14 cellular contexts compared by ENCODE assay signal in genomic region chr7:12423355-12423994, GRCh38. TPM values are rescaled to one million over a fixed set of nuclear protein-coding genes. Genes with fewer than 3 reads are reported as not detected.
DNase-seq lines count a peak whose midpoint lies in the region; ATAC-seq and TF ChIP-seq lines count a peak whose summit lies in the region.
"Had no signal": no experiment of that assay in that cellular context is flagged by ENCODE, and none has a peak within 500 bp of the region (broad histone marks: within the 10 kb centered on the region; RNA-seq: fewer than 3 reads in every experiment).

No MANE protein-coding gene starts in this region.

- peak overlapping the region; percentile 76 for H2BK5ac ChIP-seq in H9 (ENCODE audit: insufficient read length, low read length)

- peaks cover 9% of the 10 kb centered on the region; the same call in 1 of the 2 replicates for H3K4me1 ChIP-seq in H9 (ENCODE audit: insufficient read depth, low read length)
- H3K4me1 ChIP-seq in SK-N-SH (ENCODE audit: control insufficient read depth in 1 of 2, insufficient read depth in 2 of 2, low read depth in 1 of 2, low read length in 1 of 2), result peaks cover 0 to 3% of the 10 kb centered on the region in 2 experiments; a peak in 1 of 4 replicates
- H3K4me1 ChIP-seq in fibroblast of lung (ENCODE audit: control insufficient read depth, extremely low read depth, insufficient read depth, low read length), result peaks cover 2% of the 10 kb centered on the region
- peaks cover 25% of the 10 kb centered on the region for H3K4me1 ChIP-seq in skeletal muscle satellite cell (ENCODE audit: control insufficient read depth, insufficient read depth, low read length)
- H3K4me1 ChIP-seq: Caco-2 had no signal

- H3K27ac ChIP-seq in H9 (ENCODE audit: insufficient read length, low read depth, low read length), result peak overlapping the region; percentile 92
- H3K27ac ChIP-seq in SK-N-SH (ENCODE audit: low read depth in 2 of 2, low read length in 1 of 2), result no peak overlapping the region
- no peak overlapping the region for H3K27ac ChIP-seq in fibroblast of lung (ENCODE audit: insufficient read depth, low read length)
- H3K27ac ChIP-seq: neutrophil had no signal

- H3K4me3 ChIP-seq in SK-N-SH (ENCODE audit: low read depth in 2 of 2, low read length in 1 of 2) (no peak overlapping the region), fibroblast of lung (replicated peaks in 1 of 4; ENCODE audit: control extremely low read depth in 1 of 4, insufficient read depth in 1 of 4, low read depth in 3 of 4, low read length in 4 of 4) (no peak overlapping the region), skeletal muscle satellite cell (ENCODE audit: low read length) (peak overlapping the region; percentile 41)

- H3K14ac ChIP-seq in H9 (ENCODE audit: insufficient read depth, low read length), result peak overlapping the region; percentile 64; the same call in 1 of the 2 replicates

- H4K91ac ChIP-seq in H9 (ENCODE audit: insufficient read length, low read depth, low read length), result no peak overlapping the region

- TF ChIP-seq RAD21 in SK-N-SH (IDR thresholded peaks at IDR 0.05; ENCODE audit: low read length), result no peak

- no peaks in the 10 kb centered on the region for H3K9me2 ChIP-seq in SK-N-SH

- no peak overlapping the region for H2BK15ac ChIP-seq in H9 (ENCODE audit: low read depth, low read length)

- H3K23me2 ChIP-seq in H9 (ENCODE audit: insufficient read length, low read depth, low read length, poor library complexity, severe bottlenecking), result no peaks in the 10 kb centered on the region

- no peak overlapping the region for H2BK120ac ChIP-seq in H9 (ENCODE audit: low read depth, low read length, poor library complexity, severe bottlenecking)

- TF ChIP-seq CTCF in H9 (conservative IDR thresholded peaks at IDR 0.05) (no peak), SK-N-SH (IDR thresholded peaks at IDR 0.05) (no peak), fibroblast of lung (conservative IDR thresholded peaks at IDR 0.05 in 1 of 2, IDR thresholded peaks at IDR 0.05 in 1 of 2; ENCODE audit: low read depth in 1 of 2, low read length in 2 of 2) (no peak)

- H4K20me1 ChIP-seq in H9 (ENCODE audit: control insufficient read depth, insufficient read depth, insufficient read length) (no peaks in the 10 kb centered on the region), SK-N-SH (ENCODE audit: insufficient read depth) (no peaks in the 10 kb centered on the region), fibroblast of lung (ENCODE audit: control insufficient read depth, extremely low read depth, insufficient read depth, low read length) (no peaks in the 10 kb centered on the region)

- H3K18ac ChIP-seq in H9 (ENCODE audit: insufficient read length, low read depth, low read length), result peak overlapping the region; percentile 73

- H2AK5ac ChIP-seq in H9 (ENCODE audit: insufficient read length, low read length), result peak overlapping the region; percentile 86

- H3K27me3 ChIP-seq in H9 (ENCODE audit: insufficient read depth, low read length), result no peaks in the 10 kb centered on the region
- H3K27me3 ChIP-seq in SK-N-SH (ENCODE audit: insufficient read depth), result no peaks in the 10 kb centered on the region
- no peaks in the 10 kb centered on the region for H3K27me3 ChIP-seq in fibroblast of lung (ENCODE audit: control insufficient read depth, insufficient read depth, low read length)
- H3K27me3 ChIP-seq in skeletal muscle satellite cell (ENCODE audit: control insufficient read depth, insufficient read depth, low read length), result no peaks in the 10 kb centered on the region
- H3K27me3 ChIP-seq: neutrophil had no signal

- CTCF ChIA-PET in SK-N-SH (lab: Yijun Ruan, JAX), result interaction anchor here (1.0 to 6.7 kb wide), 6 partner anchors 10 to 263 kb away, joined by 3 to 33 read pairs (median 3); no protein-coding TSS in a partner anchor

- DNase-seq in H9, result no peak
- no peak for DNase-seq in SK-N-SH
- peak; percentile 76 to 77 for DNase-seq in fibroblast of lung (ENCODE audit: low read depth in 2 of 2)
- DNase-seq in NCI-H2227 treated with DMSO at 0.1 percent for 48 hours (lab: John Stamatoyannopoulos, UW), result no peak
- DNase-seq in HK-2 (ENCODE audit: unreplicated experiment), result no peak
- DNase-seq: activated naive CD8-positive, alpha-beta T cell treated with anti-CD3 and anti-CD28 coated beads, Interleukin-2, amount 10 ng/mL, durations not matched to agents 7 days and 5 days; Caco-2; NCI-H2107 had no signal

- H3K9me3 Mint-ChIP-seq in H9, result peaks cover 29 to 31% of the 10 kb centered on the region in 2 experiments
- H3K9me3 Mint-ChIP-seq: activated naive CD8-positive, alpha-beta T cell treated with anti-CD3 and anti-CD28 coated beads, Interleukin-2, amount 10 ng/mL, durations not matched to agents 7 days and 5 days; dendritic cell treated with granulocyte-macrophage colony-stimulating factor and Interleukin-4, amounts not matched to agents 40 ng/mL and 50 ng/mL, for 4 days had no signal

- H3K36me3 ChIP-seq in SK-N-SH (replicated peaks in 1 of 2; ENCODE audit: control insufficient read depth in 1 of 2, insufficient read depth in 2 of 2, low read length in 1 of 2) (no peaks in the 10 kb centered on the region), fibroblast of lung (ENCODE audit: control insufficient read depth, insufficient read depth, low read length) (no peaks in the 10 kb centered on the region), skeletal muscle satellite cell (ENCODE audit: insufficient read depth, low read length) (no peaks in the 10 kb centered on the region)
- H3K36me3 ChIP-seq: neutrophil had no signal

- no peak overlapping the region; the same call in 1 of the 2 replicates for H3K4ac ChIP-seq in H9 (ENCODE audit: low read depth, low read length)

- no peak overlapping the region for H3K23ac ChIP-seq in H9 (ENCODE audit: insufficient read length, low read depth, low read length)

- H3K9me3 ChIP-seq in H9 (ENCODE audit: control insufficient read depth, low read depth, low read length), result no peaks in the 10 kb centered on the region
- H3K9me3 ChIP-seq in SK-N-SH, result no peaks in the 10 kb centered on the region
- H3K9me3 ChIP-seq in fibroblast of lung (ENCODE audit: control insufficient read depth, insufficient read depth, low read depth, low read length), result no peaks in the 10 kb centered on the region
- no peaks in the 10 kb centered on the region for H3K9me3 ChIP-seq in skeletal muscle satellite cell (replicated peaks; ENCODE audit: low read length)
- H3K9me3 ChIP-seq: Caco-2, neutrophil had no signal

- H4K5ac ChIP-seq in H9 (ENCODE audit: insufficient read length, low read depth, low read length), result no peak overlapping the region

- peak overlapping the region; percentile 96 to 98 (median 97) for H3K27ac Mint-ChIP-seq in H9
- H3K27ac Mint-ChIP-seq: activated naive CD8-positive, alpha-beta T cell treated with anti-CD3 and anti-CD28 coated beads, Interleukin-2, amount 10 ng/mL, durations not matched to agents 7 days and 5 days; dendritic cell treated with granulocyte-macrophage colony-stimulating factor and Interleukin-4, amounts not matched to agents 40 ng/mL and 50 ng/mL, for 4 days had no signal

- peaks cover 33 to 42% of the 10 kb centered on the region in 2 experiments for H3K4me1 Mint-ChIP-seq in H9
- H3K4me1 Mint-ChIP-seq: activated naive CD8-positive, alpha-beta T cell treated with anti-CD3 and anti-CD28 coated beads, Interleukin-2, amount 10 ng/mL, durations not matched to agents 7 days and 5 days had no signal

- no CpG with 5 or more reads among the region's 8 CpGs for WGBS in H9 (ENCODE audit: extremely low coverage, insufficient read length, low lambda C conversion rate)
- WGBS in SK-N-SH (ENCODE audit: low lambda C conversion rate), result 53% methylated on average over 8 of the region's 8 CpGs

- H2BK20ac ChIP-seq in H9 (ENCODE audit: low read depth, low read length, poor library complexity, severe bottlenecking), result peak overlapping the region; percentile 49

- H3K79me2 ChIP-seq in H9 (ENCODE audit: insufficient read depth, low read length) (no peaks in the 10 kb centered on the region), SK-N-SH (ENCODE audit: insufficient read depth) (no peaks in the 10 kb centered on the region), fibroblast of lung (ENCODE audit: control insufficient read depth, insufficient read depth, low read length) (no peaks in the 10 kb centered on the region)

- peak overlapping the region; percentile 71 for H3K9ac ChIP-seq in H9 (ENCODE audit: extremely low read depth, insufficient read length, low read length)
- no peak overlapping the region for H3K9ac ChIP-seq in SK-N-SH
- no peak overlapping the region for H3K9ac ChIP-seq in fibroblast of lung (ENCODE audit: insufficient read depth, low read length)
- H3K9ac ChIP-seq in skeletal muscle satellite cell (ENCODE audit: low read depth, low read length), result no peak overlapping the region

- no peaks in the 10 kb centered on the region for H3K27me3 Mint-ChIP-seq in H9 (ENCODE audit: low read depth)
- H3K27me3 Mint-ChIP-seq: dendritic cell treated with granulocyte-macrophage colony-stimulating factor and Interleukin-4, amounts not matched to agents 40 ng/mL and 50 ng/mL, for 4 days had no signal

- H2AFZ ChIP-seq in H9 (ENCODE audit: low read length) (no peak overlapping the region), SK-N-SH (ENCODE audit: low read depth) (no peak overlapping the region), fibroblast of lung (ENCODE audit: low read length) (no peak overlapping the region)

- POLR2A ChIA-PET in SK-N-SH (lab: Yijun Ruan, JAX), result no interaction called here

- ATAC-seq in HG03175 (IDR thresholded peaks at IDR 0.05; ENCODE audit: unreplicated experiment), result no peak
- ATAC-seq: activated CD4-positive, CD25-positive, alpha-beta regulatory T cell treated with anti-CD3 and anti-CD28 coated beads, Interleukin-2, amount 50 U/mL, for 24 hours had no signal

- H3T11ph ChIP-seq in H9 (ENCODE audit: low read length), result peak overlapping the region; percentile 97

- peak overlapping the region; percentile 47 to 71; a peak in 4 of 5 replicates for H3K4me3 Mint-ChIP-seq in H9
- H3K4me3 Mint-ChIP-seq: activated naive CD8-positive, alpha-beta T cell treated with anti-CD3 and anti-CD28 coated beads, Interleukin-2, amount 10 ng/mL, durations not matched to agents 7 days and 5 days; dendritic cell treated with granulocyte-macrophage colony-stimulating factor and Interleukin-4, amounts not matched to agents 40 ng/mL and 50 ng/mL, for 4 days had no signal

- H2BK12ac ChIP-seq in H9 (ENCODE audit: insufficient read length, low read depth, low read length), result peak overlapping the region; percentile 89

- H4K8ac ChIP-seq in H9 (replicated peaks; ENCODE audit: insufficient read length, low read depth, low read length), result no peak overlapping the region

- H3K56ac ChIP-seq in H9 (ENCODE audit: insufficient read length, low read depth, low read length), result no peak overlapping the region

- H3K4me2 ChIP-seq in H9 (ENCODE audit: insufficient read depth, insufficient read length, low read length) (peak overlapping the region; percentile 36), SK-N-SH (no peak overlapping the region), fibroblast of lung (ENCODE audit: extremely low read depth, insufficient read depth, low read length) (peak overlapping the region; percentile 13), skeletal muscle satellite cell (ENCODE audit: low read length) (peak overlapping the region; percentile 67)

- peaks cover 23 to 33% (median 28%) of the 10 kb centered on the region in 3 experiments for H3K36me3 Mint-ChIP-seq in H9 (ENCODE audit: insufficient read depth in 1 of 3, low read depth in 3 of 3)
- H3K36me3 Mint-ChIP-seq: activated naive CD8-positive, alpha-beta T cell treated with anti-CD3 and anti-CD28 coated beads, Interleukin-2, amount 10 ng/mL, durations not matched to agents 7 days and 5 days had no signal

- no peaks in the 10 kb centered on the region for H3K79me1 ChIP-seq in H9 (ENCODE audit: insufficient read depth, low read depth, low read length, poor library complexity, severe bottlenecking)

- TF ChIP-seq EP300 in SK-N-SH (IDR thresholded peaks at IDR 0.05; ENCODE audit: borderline replicate concordance in 1 of 2, low read depth in 1 of 2, low read length in 1 of 2), result no peak

- no peaks in the 10 kb centered on the region for H3F3A ChIP-seq in SK-N-SH (replicated peaks; ENCODE audit: insufficient read depth)

RNA-seq across cellular contexts. Expression of gene VWDE, which starts 19.8 kb away (rescaled TPM):
- total RNA-seq in H9 (2021) (15.9 and 18.1 TPM in 2 replicates), fibroblast of lung (under 0.01 and 0.17 TPM in 2 replicates)
- polyA plus RNA-seq in SK-N-SH (2012; rRNA removed) (0.03 TPM in 1 of 2 replicates, not detected in the other), fibroblast of lung (0.07 and 0.09 TPM in 2 replicates)
- under 0.01 and 0.04 TPM in 2 replicates for polyA plus RNA-seq in SK-N-SH (2012; cell fraction: cytosol; rRNA removed)
- polyA plus RNA-seq in SK-N-SH (2012; cell fraction: nucleus; rRNA removed), result 0.02 and 0.04 TPM in 2 replicates
- polyA plus RNA-seq in fibroblast of lung (2012), result 0.21 TPM in 1 of 2 replicates, not detected in the other
- not detected in 2 replicates for polyA minus RNA-seq in fibroblast of lung (ENCODE audit: low replicate concordance)
- total RNA-seq in skeletal muscle satellite cell (2012; rRNA removed), result under 0.01 TPM in 1 of 2 replicates, not detected in the other
- total RNA-seq: lung microvascular endothelial cell had no signal

Comparison
In these comparisons a context has a peak if more than half of its experiments do, and no peak if none do; other contexts are left out.
1. DNase-seq: peak in fibroblast of lung (2 of 2); none in H9 (single experiment), SK-N-SH (single experiment), NCI-H2227 treated with DMSO at 0.1 percent for 48 hours (single experiment) and HK-2 (single experiment).
2. RNA of gene VWDE, which starts 19.8 kb away (total RNA-seq): 15.9 to 18.1 TPM in H9; under 0.01 to 0.17 TPM in fibroblast of lung; every median in the first group is over 10 times any median in the second.